In genomic region chr17:44914148-44914547, GRCh38 we compare ENCODE assay signal across 21 cellular contexts. TPM values are rescaled to one million over a fixed set of nuclear protein-coding genes. Genes with fewer than 3 reads are reported as not detected.
DNase-seq lines count a peak whose midpoint lies in the region; ATAC-seq and TF ChIP-seq lines count a peak whose summit lies in the region.
"Had no signal": no experiment of that assay in that cellular context is flagged by ENCODE, and none has a peak within 500 bp of the region (broad histone marks: within the 10 kb centered on the region; RNA-seq: fewer than 3 reads in every experiment).

No MANE protein-coding gene starts in this region.

- no peak overlapping the region for H3K9ac ChIP-seq in BLaER1

- no peaks in the 10 kb centered on the region for H3K9me3 ChIP-seq in BLaER1
- H3K9me3 ChIP-seq in OCI-LY7 (ENCODE audit: low read length) = no peaks in the 10 kb centered on the region
- H3K9me3 ChIP-seq: body of pancreas, heart left ventricle, left lung, tibial nerve had no signal

- peak; percentile 51 for DNase-seq in GM12865 (ENCODE audit: low read depth)
- DNase-seq in OCI-LY7 (ENCODE audit: low spot score) = peak; percentile 62
- DNase-seq in left kidney (ENCODE audit: low read depth, low spot score) = peak; percentile 52
- no peak for DNase-seq in foreskin keratinocyte
- DNase-seq in activated CD8-positive, alpha-beta memory T cell treated with anti-CD3 and anti-CD28 coated beads for 24 hours = no peak
- no peak for DNase-seq in T-helper 9 cell
- DNase-seq in NCI-H774 (lab: John Stamatoyannopoulos, UW) = no peak
- DNase-seq: body of pancreas; CD4-positive, alpha-beta T cell; DND-41; heart left ventricle; Kasumi-1; NCI-H1092; nephron progenitor cell; stimulated activated naive CD4-positive, alpha-beta T cell treated with Interleukin-2 at 50 U/mL for 16 hours had no signal

- CTCF ChIA-PET in OCI-LY7 (lab: Charles Lee; ENCODE audit: unreplicated experiment) = interaction anchor here (0.6 kb wide), 1 partner anchor 18 kb away, joined by 3 read pairs; no protein-coding TSS in a partner anchor

- H3K9me2 ChIP-seq in OCI-LY7 (ENCODE audit: insufficient read depth, low read length) = no peaks in the 10 kb centered on the region

- H4K20me1 ChIP-seq in BLaER1 = no peaks in the 10 kb centered on the region
- no peaks in the 10 kb centered on the region for H4K20me1 ChIP-seq in OCI-LY7 (ENCODE audit: insufficient read depth, low read length)

- TF ChIP-seq CTCF in GM12865 (IDR thresholded peaks at IDR 0.05; ENCODE audit: insufficient read depth, low read depth, low read length, missing control alignments) (no peak), OCI-LY7 (conservative IDR thresholded peaks at IDR 0.05; ENCODE audit: low read length) (no peak), foreskin keratinocyte (conservative IDR thresholded peaks at IDR 0.05) (no peak)

- H3K27ac ChIP-seq in BLaER1 (no peak overlapping the region), OCI-LY7 (ENCODE audit: low read depth, low read length, poor library complexity, severe bottlenecking) (no peak overlapping the region), foreskin keratinocyte (no peak overlapping the region)
- H3K27ac ChIP-seq: coronary artery, heart left ventricle, left lung had no signal

- no TSS peak for BruUV-seq in OCI-LY7 (replicated peaks; lab: Mats Ljungman, UMichigan)

- H3K79me2 ChIP-seq in OCI-LY7 (ENCODE audit: insufficient read depth, low read depth, low read length) = no peaks in the 10 kb centered on the region

- ATAC-seq in foreskin keratinocyte = no peak
- ATAC-seq: body of pancreas, heart left ventricle, left lung had no signal

- no peak overlapping the region for H2AFZ ChIP-seq in OCI-LY7 (ENCODE audit: low read length)

- POLR2A ChIA-PET in OCI-LY7 (lab: Charles Lee) = no interaction called here

- H3K36me3 ChIP-seq in BLaER1 = no peaks in the 10 kb centered on the region
- H3K36me3 ChIP-seq in OCI-LY7 (ENCODE audit: insufficient read depth, low read length) = no peaks in the 10 kb centered on the region
- H3K36me3 ChIP-seq: heart left ventricle, left lung, tibial nerve had no signal

- peak overlapping the region; percentile 19; the same call in 1 of the 2 replicates for H3K4me2 ChIP-seq in BLaER1
- H3K4me2 ChIP-seq in OCI-LY7 (ENCODE audit: low read length) = no peak overlapping the region

- H3K27me3 ChIP-seq in BLaER1 (peaks cover 52% of the 10 kb centered on the region), foreskin keratinocyte (no peaks in the 10 kb centered on the region)
- H3K27me3 ChIP-seq: body of pancreas had no signal

- H3K4me3 ChIP-seq in BLaER1 (no peak overlapping the region), GM12865 (ENCODE audit: low read depth, low read length) (no peak overlapping the region), OCI-LY7 (ENCODE audit: low read depth, low read length, poor library complexity, severe bottlenecking) (no peak overlapping the region)
- H3K4me3 ChIP-seq: body of pancreas, coronary artery, heart left ventricle, left lung, tibial nerve had no signal

- intact Hi-C loops in OCI-LY7 (cut with micrococcal nuclease; ENCODE audit: unreplicated experiment) = no loop called here

- peaks cover 36% of the 10 kb centered on the region for H3K4me1 ChIP-seq in BLaER1
- peaks cover 7% of the 10 kb centered on the region for H3K4me1 ChIP-seq in OCI-LY7 (ENCODE audit: insufficient read depth, low read length, poor library complexity, severe bottlenecking)
- H3K4me1 ChIP-seq in foreskin keratinocyte = peaks cover 23% of the 10 kb centered on the region

RNA-seq across cellular contexts. Expression of gene GFAP, which starts 1.2 kb away (rescaled TPM):
- total RNA-seq in OCI-LY7 (2014; rRNA removed; shearing (Covaris generic)) = 0.51 TPM in 1 of 2 replicates, not detected in the other
- total RNA-seq in OCI-LY7 (2022) (not detected in 2 replicates), foreskin keratinocyte (0.10 and 0.39 TPM in 2 replicates)
- polyA plus RNA-seq in foreskin keratinocyte = 0.13 and 0.17 TPM in 2 replicates
- total RNA-seq: CD4-positive, alpha-beta T cell; progenitor cell of endocrine pancreas had no signal

RNA-seq across cellular contexts. Expression of gene EFTUD2, which starts 14.9 kb away (rescaled TPM):
- total RNA-seq in OCI-LY7 (2014; rRNA removed; shearing (Covaris generic)) = 73.5 and 91.4 TPM in 2 replicates
- 133 and 148 TPM in 2 replicates for total RNA-seq in OCI-LY7 (2022)
- total RNA-seq in foreskin keratinocyte = 129 and 136 TPM in 2 replicates
- polyA plus RNA-seq in foreskin keratinocyte = 76.6 and 87.6 TPM in 2 replicates

RNA-seq across cellular contexts. Expression of gene KIF18B, which starts 33.4 kb away (rescaled TPM):
- 33.4 and 42.2 TPM in 2 replicates for total RNA-seq in OCI-LY7 (2014; rRNA removed; shearing (Covaris generic))
- total RNA-seq in OCI-LY7 (2022) (126 and 146 TPM in 2 replicates), foreskin keratinocyte (17.0 and 23.2 TPM in 2 replicates)
- polyA plus RNA-seq in foreskin keratinocyte = 8.7 and 12.6 TPM in 2 replicates

RNA-seq across cellular contexts. Expression of gene C1QL1, which starts 54.0 kb away (rescaled TPM):
- not detected in 2 replicates for total RNA-seq in OCI-LY7 (2014; rRNA removed; shearing (Covaris generic))
- total RNA-seq in OCI-LY7 (2022) (not detected in 2 replicates), foreskin keratinocyte (0.17 and 0.18 TPM in 2 replicates)
- polyA plus RNA-seq in foreskin keratinocyte = 0.26 and 0.36 TPM in 2 replicates
- total RNA-seq: CD4-positive, alpha-beta T cell; mononuclear cell had no signal

Comparison
In these comparisons a context has a peak if more than half of its experiments do, and no peak if none do; other contexts are left out.
1. DNase-seq: peak in GM12865 (single experiment), OCI-LY7 (single experiment) and left kidney (single experiment); none in foreskin keratinocyte (0 of 2), activated CD8-positive, alpha-beta memory T cell treated with anti-CD3 and anti-CD28 coated beads for 24 hours (single experiment), T-helper 9 cell (single experiment) and NCI-H774 (single experiment).